In the genomic region with DNA sequence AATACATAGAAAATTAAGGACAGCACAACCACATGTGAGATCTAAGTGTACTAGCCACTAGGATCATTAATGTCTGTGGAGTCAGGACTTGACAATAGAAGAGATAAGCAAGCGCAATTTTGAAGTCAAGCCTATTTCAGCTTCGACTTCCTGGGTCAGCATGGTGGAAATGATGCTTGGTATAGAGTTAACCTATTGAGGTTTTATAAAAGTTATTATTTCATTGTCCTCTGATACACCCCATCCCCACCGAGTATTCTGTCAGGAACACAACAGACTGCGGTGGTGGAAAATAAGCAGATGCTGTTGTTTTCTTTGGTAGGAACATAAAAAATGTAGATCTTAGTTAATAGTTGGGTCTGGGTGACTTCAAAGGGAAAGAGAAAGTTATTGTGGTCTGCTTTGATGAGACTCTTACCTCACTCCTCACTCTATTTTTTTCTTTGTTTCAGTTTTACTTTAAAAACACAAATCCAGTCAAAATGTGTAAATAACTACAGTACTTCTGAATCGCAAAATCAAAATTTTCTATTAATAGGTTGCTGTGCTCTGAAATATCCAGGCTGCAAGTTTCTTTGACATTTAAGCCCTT, we compare ENCODE assay signal across 13 cellular contexts.
A peak's percentile ranks its signal among the peaks of the same experiment; 100 is the strongest.
DNase-seq lines count a peak whose midpoint lies in the region; ATAC-seq and TF ChIP-seq lines count a peak whose summit lies in the region.
"Had no signal": no experiment of that assay in that cellular context is flagged by ENCODE, and none has a peak within 500 bp of the region (broad histone marks: within the 10 kb centered on the region; RNA-seq: fewer than 3 reads in every experiment).

No MANE protein-coding gene starts in this region.

- H3K36me3 ChIP-seq in DND-41 (ENCODE audit: insufficient read depth, low read length) (no peaks in the 10 kb centered on the region), HAP-1 (replicated peaks) (no peaks in the 10 kb centered on the region)
- H3K36me3 ChIP-seq: BLaER1 had no signal

- H3K27ac Mint-ChIP-seq in activated T-helper 2 cell treated with anti-CD3 and anti-CD28 coated beads, Interferon-gamma antibody, Interleukin-2, Interleukin-4, amounts not matched to agents 10 μg/mL and 5 μg/mL and 100 μg/mL, durations not matched to agents 14 hours and 24 hours and 36 hours: no peak overlapping the region

- DNase-seq in DND-41: no peak
- DNase-seq in SHP77 (lab: John Stamatoyannopoulos, UW): no peak
- DNase-seq in NCI-H526 (lab: John Stamatoyannopoulos, UW): no peak
- no peak for DNase-seq in HAP-1 (ENCODE audit: low spot score in 2 of 2)
- DNase-seq in activated T-helper 2 cell treated with anti-CD3 and anti-CD28 coated beads, Interferon-gamma antibody, Interleukin-2, Interleukin-4, amounts not matched to agents 10 μg/mL and 5 μg/mL and 100 μg/mL, durations not matched to agents 14 hours and 24 hours and 36 hours (ENCODE audit: low spot score): no peak
- DNase-seq: activated CD8-positive, alpha-beta memory T cell treated with anti-CD3 and anti-CD28 coated beads, Interleukin-2, amount 50 U/mL, for 48 hours; H7; NCI-H1694; SIG-M5 had no signal

- H2AFZ ChIP-seq in DND-41 (ENCODE audit: low read depth, low read length): no peak overlapping the region

- H3K9me3 ChIP-seq in DND-41 (ENCODE audit: insufficient read depth, low read length, severe bottlenecking) (no peaks in the 10 kb centered on the region), HAP-1 (no peaks in the 10 kb centered on the region)
- H3K9me3 ChIP-seq: BLaER1 had no signal

- no peak overlapping the region for H3K4me3 Mint-ChIP-seq in activated T-helper 2 cell treated with anti-CD3 and anti-CD28 coated beads, Interferon-gamma antibody, Interleukin-2, Interleukin-4, amounts not matched to agents 10 μg/mL and 5 μg/mL and 100 μg/mL, durations not matched to agents 14 hours and 24 hours and 36 hours (ENCODE audit: low read depth)

- H3K36me3 Mint-ChIP-seq in activated T-helper 2 cell treated with anti-CD3 and anti-CD28 coated beads, Interferon-gamma antibody, Interleukin-2, Interleukin-4, amounts not matched to agents 10 μg/mL and 5 μg/mL and 100 μg/mL, durations not matched to agents 14 hours and 24 hours and 36 hours (ENCODE audit: low read depth): no peaks in the 10 kb centered on the region

- in situ Hi-C loops in HAP-1 (cut with MboI; ENCODE audit: low sequenced_read_pairs): no loop called here

- peaks cover 7% of the 10 kb centered on the region for H3K27me3 Mint-ChIP-seq in activated T-helper 2 cell treated with anti-CD3 and anti-CD28 coated beads, Interferon-gamma antibody, Interleukin-2, Interleukin-4, amounts not matched to agents 10 μg/mL and 5 μg/mL and 100 μg/mL, durations not matched to agents 14 hours and 24 hours and 36 hours (ENCODE audit: low read depth)

- H4K20me1 ChIP-seq in DND-41 (ENCODE audit: insufficient read depth, low read length): no peaks in the 10 kb centered on the region
- H4K20me1 ChIP-seq: BLaER1 had no signal

- peaks cover 6% of the 10 kb centered on the region for H3K4me1 Mint-ChIP-seq in activated T-helper 2 cell treated with anti-CD3 and anti-CD28 coated beads, Interferon-gamma antibody, Interleukin-2, Interleukin-4, amounts not matched to agents 10 μg/mL and 5 μg/mL and 100 μg/mL, durations not matched to agents 14 hours and 24 hours and 36 hours (ENCODE audit: low read depth)

- H3K27me3 ChIP-seq in DND-41 (ENCODE audit: insufficient read depth, low read length, poor library complexity) (no peaks in the 10 kb centered on the region), HAP-1 (ENCODE audit: low read depth) (peaks cover 10% of the 10 kb centered on the region; the same call in 1 of the 2 replicates)
- H3K27me3 ChIP-seq: BLaER1 had no signal

- no peak for TF ChIP-seq CTCF in DND-41 (IDR thresholded peaks at IDR 0.05; ENCODE audit: borderline replicate concordance, extremely low read depth, low read length, poor library complexity, severe bottlenecking)

- no peak overlapping the region for H3K27ac ChIP-seq in DND-41 (ENCODE audit: low read length)
- H3K27ac ChIP-seq: BLaER1 had no signal

- no peak overlapping the region for H3K4me3 ChIP-seq in DND-41 (ENCODE audit: low read depth in 1 of 2, low read length in 2 of 2)
- H3K4me3 ChIP-seq in HAP-1: no peak overlapping the region
- H3K4me3 ChIP-seq: BLaER1 had no signal

- no peaks in the 10 kb centered on the region for H3K79me2 ChIP-seq in DND-41 (ENCODE audit: insufficient read depth, low read length)

- H3K4me1 ChIP-seq in DND-41 (ENCODE audit: insufficient read depth, low read length) (no peaks in the 10 kb centered on the region), HAP-1 (no peaks in the 10 kb centered on the region)

- no peak overlapping the region for H3K9ac ChIP-seq in DND-41 (ENCODE audit: low read depth, low read length)
- H3K9ac ChIP-seq: BLaER1 had no signal

- no peaks in the 10 kb centered on the region for H3K9me3 Mint-ChIP-seq in activated T-helper 2 cell treated with anti-CD3 and anti-CD28 coated beads, Interferon-gamma antibody, Interleukin-2, Interleukin-4, amounts not matched to agents 10 μg/mL and 5 μg/mL and 100 μg/mL, durations not matched to agents 14 hours and 24 hours and 36 hours

- no peak overlapping the region for H3K4me2 ChIP-seq in DND-41 (ENCODE audit: insufficient read depth, low read length)
- H3K4me2 ChIP-seq: BLaER1 had no signal

- intact Hi-C loops in activated T-helper 2 cell treated with anti-CD3 and anti-CD28 coated beads, Interferon-gamma antibody, Interleukin-2, Interleukin-4, amounts not matched to agents 10 μg/mL and 5 μg/mL and 100 μg/mL, durations not matched to agents 14 hours and 24 hours and 36 hours (cut with micrococcal nuclease): loop anchor here (5.0 kb wide), 1 partner anchor 149 kb away; the partner anchor contains the start of gene CRBN

- peak; percentile 77 for ATAC-seq in DND-41 (ENCODE audit: insufficient read depth, low read depth)
- peak; percentile 95 for ATAC-seq in GM19043 (IDR thresholded peaks at IDR 0.05; ENCODE audit: low read depth, unreplicated experiment)
- peak; percentile 91 for ATAC-seq in HG02763 (IDR thresholded peaks at IDR 0.05; ENCODE audit: unreplicated experiment)
- peak; percentile 90 for ATAC-seq in HG03571 (IDR thresholded peaks at IDR 0.05; ENCODE audit: unreplicated experiment)
